Comparison of ENCODE assay signal across 1 cellular context in the genomic region with DNA sequence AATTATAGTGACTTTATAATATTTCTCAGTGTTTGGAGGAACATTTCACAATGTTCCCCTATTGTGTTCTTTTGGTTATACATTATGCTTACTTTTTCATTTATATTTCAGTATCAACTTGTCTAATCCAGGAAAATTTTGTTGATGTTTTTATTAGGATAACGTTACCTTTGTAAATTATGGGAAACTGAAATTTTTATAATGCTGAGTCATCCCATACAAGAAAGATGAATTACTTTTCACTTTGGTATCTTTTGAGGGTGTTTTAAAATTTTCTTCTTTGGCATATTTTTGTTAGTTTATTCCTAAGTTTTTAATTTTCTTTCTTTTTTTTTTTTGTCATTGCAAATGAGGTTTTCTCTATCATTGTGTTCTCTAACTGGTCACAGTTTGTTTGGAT.
TF ChIP-seq lines count a peak whose summit lies in the region.

No MANE protein-coding gene starts in this region.

TF ChIP-seq in HCT116, 20 proteins besides CTCF, POLR2A, EP300 and RAD21 (continued from another document):
- TF ChIP-seq EZH2phosphoT487 (IDR thresholded peaks at IDR 0.05; ENCODE audit: borderline replicate concordance) (no peak), CEBPB (IDR thresholded peaks at IDR 0.05; ENCODE audit: low read depth) (no peak), FOSL1 (IDR thresholded peaks at IDR 0.05; ENCODE audit: low read depth) (no peak), TCF7L2 (IDR thresholded peaks at IDR 0.05; ENCODE audit: borderline replicate concordance, extremely low read depth, insufficient read depth, insufficient read length) (no peak), SRF (IDR thresholded peaks at IDR 0.05; ENCODE audit: low read depth) (no peak), SIN3A (IDR thresholded peaks at IDR 0.05; ENCODE audit: low read depth) (no peak), POLR2AphosphoS5 (IDR thresholded peaks at IDR 0.05; ENCODE audit: low read depth, low read length) (no peak)
- TF ChIP-seq, protein P1, sequence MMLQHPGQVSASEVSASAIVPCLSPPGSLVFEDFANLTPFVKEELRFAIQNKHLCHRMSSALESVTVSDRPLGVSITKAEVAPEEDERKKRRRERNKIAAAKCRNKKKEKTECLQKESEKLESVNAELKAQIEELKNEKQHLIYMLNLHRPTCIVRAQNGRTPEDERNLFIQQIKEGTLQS (IDR thresholded peaks at IDR 0.05), result no peak
- TF ChIP-seq, protein P2, sequence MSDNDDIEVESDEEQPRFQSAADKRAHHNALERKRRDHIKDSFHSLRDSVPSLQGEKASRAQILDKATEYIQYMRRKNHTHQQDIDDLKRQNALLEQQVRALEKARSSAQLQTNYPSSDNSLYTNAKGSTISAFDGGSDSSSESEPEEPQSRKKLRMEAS (IDR thresholded peaks at IDR 0.05), result no peak
- TF ChIP-seq, protein P3, sequence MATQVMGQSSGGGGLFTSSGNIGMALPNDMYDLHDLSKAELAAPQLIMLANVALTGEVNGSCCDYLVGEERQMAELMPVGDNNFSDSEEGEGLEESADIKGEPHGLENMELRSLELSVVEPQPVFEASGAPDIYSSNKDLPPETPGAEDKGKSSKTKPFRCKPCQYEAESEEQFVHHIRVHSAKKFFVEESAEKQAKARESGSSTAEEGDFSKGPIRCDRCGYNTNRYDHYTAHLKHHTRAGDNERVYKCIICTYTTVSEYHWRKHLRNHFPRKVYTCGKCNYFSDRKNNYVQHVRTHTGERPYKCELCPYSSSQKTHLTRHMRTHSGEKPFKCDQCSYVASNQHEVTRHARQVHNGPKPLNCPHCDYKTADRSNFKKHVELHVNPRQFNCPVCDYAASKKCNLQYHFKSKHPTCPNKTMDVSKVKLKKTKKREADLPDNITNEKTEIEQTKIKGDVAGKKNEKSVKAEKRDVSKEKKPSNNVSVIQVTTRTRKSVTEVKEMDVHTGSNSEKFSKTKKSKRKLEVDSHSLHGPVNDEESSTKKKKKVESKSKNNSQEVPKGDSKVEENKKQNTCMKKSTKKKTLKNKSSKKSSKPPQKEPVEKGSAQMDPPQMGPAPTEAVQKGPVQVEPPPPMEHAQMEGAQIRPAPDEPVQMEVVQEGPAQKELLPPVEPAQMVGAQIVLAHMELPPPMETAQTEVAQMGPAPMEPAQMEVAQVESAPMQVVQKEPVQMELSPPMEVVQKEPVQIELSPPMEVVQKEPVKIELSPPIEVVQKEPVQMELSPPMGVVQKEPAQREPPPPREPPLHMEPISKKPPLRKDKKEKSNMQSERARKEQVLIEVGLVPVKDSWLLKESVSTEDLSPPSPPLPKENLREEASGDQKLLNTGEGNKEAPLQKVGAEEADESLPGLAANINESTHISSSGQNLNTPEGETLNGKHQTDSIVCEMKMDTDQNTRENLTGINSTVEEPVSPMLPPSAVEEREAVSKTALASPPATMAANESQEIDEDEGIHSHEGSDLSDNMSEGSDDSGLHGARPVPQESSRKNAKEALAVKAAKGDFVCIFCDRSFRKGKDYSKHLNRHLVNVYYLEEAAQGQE (IDR thresholded peaks at IDR 0.05; ENCODE audit: low read depth), result no peak
